4 cellular contexts compared by ENCODE assay signal in genomic region chr1:148210624-148211023, GRCh38. TPM values are rescaled to one million over a fixed set of nuclear protein-coding genes. Genes with fewer than 3 reads are reported as not detected.
DNase-seq lines count a peak whose midpoint lies in the region; ATAC-seq and TF ChIP-seq lines count a peak whose summit lies in the region.
"Not testable (repeated sequence)": the region's sequence is repeated elsewhere in the genome, so short reads cannot be mapped to it uniquely, and the experiment has no call there.

No MANE protein-coding gene starts in this region.

- ATAC-seq in heart left ventricle (peak in 3 of 4 donors; percentile 24 to 63 (median 39)), heart right ventricle (peak in 5 of 8 donors; percentile 34 to 61 (median 51)), left ventricle myocardium superior (peak; percentile 36), right cardiac atrium (peak; percentile 64 to 72)

- not testable (repeated sequence) for H3K27ac ChIP-seq in heart left ventricle; heart right ventricle; right cardiac atrium (ENCODE audit: low read length)

- WGBS in heart left ventricle, 4 donors, result no CpG with 5 or more reads among the region's 6 CpGs
- no CpG with 5 or more reads among the region's 6 CpGs for WGBS in heart right ventricle, 2 donors
- no CpG with 5 or more reads among the region's 6 CpGs for WGBS in right cardiac atrium

- not testable (repeated sequence) for H3K9me3 ChIP-seq in heart left ventricle; heart right ventricle; right cardiac atrium (ENCODE audit: control insufficient read depth, low read length)

- intact Hi-C loops in heart left ventricle (cut with DNase I); heart right ventricle (cut with DNase I); left ventricle myocardium superior (cut with micrococcal nuclease); right cardiac atrium (cut with DNase I): not testable (repeated sequence)

- H3K36me3 ChIP-seq in heart left ventricle, heart right ventricle: not testable (repeated sequence)

- TF ChIP-seq POLR2A in heart left ventricle (IDR thresholded peaks at IDR 0.05), result not testable (repeated sequence)

- not testable (repeated sequence) for H3K4me1 ChIP-seq in heart left ventricle; heart right ventricle; right cardiac atrium (ENCODE audit: control insufficient read depth, insufficient read depth, low read length)

- DNase-seq in heart left ventricle, heart right ventricle, left ventricle myocardium superior, right cardiac atrium: not testable (repeated sequence)

- H3K4me3 ChIP-seq in heart left ventricle; heart right ventricle; right cardiac atrium (ENCODE audit: low read length): not testable (repeated sequence)

- H3K27me3 ChIP-seq in heart left ventricle; heart right ventricle; right cardiac atrium (ENCODE audit: control insufficient read depth, insufficient read depth): not testable (repeated sequence)

- not testable (repeated sequence) for TF ChIP-seq CTCF in heart left ventricle (IDR thresholded peaks at IDR 0.05); heart right ventricle (IDR thresholded peaks at IDR 0.05)

RNA-seq across cellular contexts. Expression of gene NBPF11, which starts 58.5 kb away (rescaled TPM):
- total RNA-seq in heart left ventricle (1 to 10 TPM; 1.9 to 5.8 (median 2.6) TPM), heart right ventricle (1 to 10 TPM; 2.6 to 4.6 (median 3.0) TPM), left ventricle myocardium superior (3.2 TPM), right cardiac atrium (1 to 10 TPM; 4.1 to 5.1 (median 4.2) TPM)
- polyA plus RNA-seq in heart left ventricle (1 to 10 TPM; 2.3 to 3.2 TPM), heart right ventricle (1 to 10 TPM; 2.0 to 7.2 TPM), right cardiac atrium (3.2 TPM)
